In the genomic region with DNA sequence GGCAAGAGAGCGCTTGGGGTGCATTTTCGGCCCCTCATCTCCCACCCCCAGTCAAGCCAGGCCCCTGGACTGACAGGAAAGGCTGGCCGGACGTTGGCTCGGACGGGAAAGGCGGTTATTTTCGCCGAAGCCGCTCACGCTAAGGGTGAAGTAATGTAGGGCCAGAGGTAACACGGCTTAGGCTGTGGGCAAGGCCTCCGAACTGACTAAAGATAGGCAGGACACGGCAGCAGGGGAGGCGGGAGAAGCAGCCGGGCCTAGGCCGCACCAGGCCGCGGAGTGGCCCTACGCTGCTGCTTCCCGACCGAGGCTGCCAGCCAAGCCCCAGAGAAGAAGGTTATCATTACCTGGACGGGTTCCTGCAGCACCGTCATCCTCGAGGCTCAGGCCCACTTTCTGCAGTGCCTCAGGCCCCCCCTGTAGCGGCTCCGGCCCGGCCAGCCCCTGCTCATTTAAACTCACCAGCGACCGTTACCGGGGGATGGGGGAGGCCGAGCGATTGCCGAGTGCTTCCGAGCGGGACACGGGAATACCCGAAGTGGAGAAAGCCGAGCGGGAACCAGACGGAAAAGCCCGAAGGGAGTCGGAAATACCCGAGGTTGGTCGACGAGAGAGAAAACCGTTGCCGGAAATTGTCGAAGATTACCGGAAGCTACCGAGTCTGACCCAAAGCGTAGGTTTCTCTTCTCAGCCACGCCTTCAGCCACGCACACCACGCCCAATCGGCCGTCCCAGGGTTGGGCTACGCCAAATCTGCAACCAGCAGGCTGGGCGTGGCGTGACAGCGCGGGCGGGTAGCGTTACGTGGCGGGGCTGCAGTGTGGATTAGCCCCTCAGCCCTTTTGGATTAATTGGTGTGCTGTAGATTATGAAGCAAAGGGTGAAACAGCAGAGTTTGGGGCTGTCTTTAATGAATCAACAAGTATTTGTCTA, we compare ENCODE assay signal across 1 cellular context.
TF ChIP-seq lines count a peak whose summit lies in the region.

A gene with protein sequence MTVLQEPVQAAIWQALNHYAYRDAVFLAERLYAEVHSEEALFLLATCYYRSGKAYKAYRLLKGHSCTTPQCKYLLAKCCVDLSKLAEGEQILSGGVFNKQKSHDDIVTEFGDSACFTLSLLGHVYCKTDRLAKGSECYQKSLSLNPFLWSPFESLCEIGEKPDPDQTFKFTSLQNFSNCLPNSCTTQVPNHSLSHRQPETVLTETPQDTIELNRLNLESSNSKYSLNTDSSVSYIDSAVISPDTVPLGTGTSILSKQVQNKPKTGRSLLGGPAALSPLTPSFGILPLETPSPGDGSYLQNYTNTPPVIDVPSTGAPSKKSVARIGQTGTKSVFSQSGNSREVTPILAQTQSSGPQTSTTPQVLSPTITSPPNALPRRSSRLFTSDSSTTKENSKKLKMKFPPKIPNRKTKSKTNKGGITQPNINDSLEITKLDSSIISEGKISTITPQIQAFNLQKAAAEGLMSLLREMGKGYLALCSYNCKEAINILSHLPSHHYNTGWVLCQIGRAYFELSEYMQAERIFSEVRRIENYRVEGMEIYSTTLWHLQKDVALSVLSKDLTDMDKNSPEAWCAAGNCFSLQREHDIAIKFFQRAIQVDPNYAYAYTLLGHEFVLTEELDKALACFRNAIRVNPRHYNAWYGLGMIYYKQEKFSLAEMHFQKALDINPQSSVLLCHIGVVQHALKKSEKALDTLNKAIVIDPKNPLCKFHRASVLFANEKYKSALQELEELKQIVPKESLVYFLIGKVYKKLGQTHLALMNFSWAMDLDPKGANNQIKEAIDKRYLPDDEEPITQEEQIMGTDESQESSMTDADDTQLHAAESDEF (minus strand): TSS at position 497 of the 933 bp plus-strand sequence. CDS start 123 bp downstream, at position 374.

TF ChIP-seq in HEK293, 187 proteins besides CTCF, POLR2A, EP300 and RAD21 (continued from another document):
- TF ChIP-seq, protein P1, sequence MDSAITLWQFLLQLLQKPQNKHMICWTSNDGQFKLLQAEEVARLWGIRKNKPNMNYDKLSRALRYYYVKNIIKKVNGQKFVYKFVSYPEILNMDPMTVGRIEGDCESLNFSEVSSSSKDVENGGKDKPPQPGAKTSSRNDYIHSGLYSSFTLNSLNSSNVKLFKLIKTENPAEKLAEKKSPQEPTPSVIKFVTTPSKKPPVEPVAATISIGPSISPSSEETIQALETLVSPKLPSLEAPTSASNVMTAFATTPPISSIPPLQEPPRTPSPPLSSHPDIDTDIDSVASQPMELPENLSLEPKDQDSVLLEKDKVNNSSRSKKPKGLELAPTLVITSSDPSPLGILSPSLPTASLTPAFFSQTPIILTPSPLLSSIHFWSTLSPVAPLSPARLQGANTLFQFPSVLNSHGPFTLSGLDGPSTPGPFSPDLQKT (IDR thresholded peaks at IDR 0.05; ENCODE audit: borderline replicate concordance, low read depth, low read length): no peak
- TF ChIP-seq RBAK (tag by site-specific recombination; IDR thresholded peaks at IDR 0.05): no peak
